ENCODE assay signal across 2 cellular contexts in genomic region chr7:143772738-143773468, GRCh38. TPM values are rescaled to one million over a fixed set of nuclear protein-coding genes. Genes with fewer than 3 reads are reported as not detected.
"Had no signal": no experiment of that assay in that cellular context is flagged by ENCODE, and none has a peak within 500 bp of the region (broad histone marks: within the 10 kb centered on the region; RNA-seq: fewer than 3 reads in every experiment).

No MANE protein-coding gene starts in this region.

RNA-seq across cellular contexts. Expression of gene CTAGE6, which starts 15.4 kb away (rescaled TPM):
- total RNA-seq: cardiac septum had no signal
- polyA plus RNA-seq: fibroblast of lung had no signal
